ENCODE assay signal across 8 cellular contexts in genomic region chr9:110256392-110257096, GRCh38. TPM values are rescaled to one million over a fixed set of nuclear protein-coding genes. Genes with fewer than 3 reads are reported as not detected.
A peak's percentile ranks its signal among the peaks of the same experiment; 100 is the strongest.
DNase-seq lines count a peak whose midpoint lies in the region; ATAC-seq and TF ChIP-seq lines count a peak whose summit lies in the region.

TXN (minus strand) TSS chr9:110256507; CDS start chr9:110256435, 72 bp downstream.

- in situ Hi-C loops in GM23248 (cut with MboI): no loop called here

- H3K4me1 ChIP-seq in GM23248 (ENCODE audit: insufficient read depth) (peaks cover 48% of the 10 kb centered on the region), Karpas-422 (ENCODE audit: low read length) (peaks cover 27% of the 10 kb centered on the region)

- H3K9me3 ChIP-seq in GM23248 (ENCODE audit: low read depth) (no peaks in the 10 kb centered on the region), Karpas-422 (ENCODE audit: low read length) (no peaks in the 10 kb centered on the region)

- H3K27me3 ChIP-seq in GM23248 (replicated peaks; ENCODE audit: insufficient read depth): no peaks in the 10 kb centered on the region
- H3K27me3 ChIP-seq in Karpas-422 (ENCODE audit: low read length): no peaks in the 10 kb centered on the region

- DNase-seq in Daoy (ENCODE audit: low read depth) (peak; percentile 97), GM23248 (peak; percentile 97), Karpas-422 (peak; percentile 96), RWPE1 (ENCODE audit: low spot score) (peak; percentile 95), fibroblast of mammary gland (ENCODE audit: low read depth) (peak; percentile 83)
- peak; percentile 90 for DNase-seq in natural killer cell treated with Interleukin-12 subunit alpha and Interleukin-12 subunit beta and Interleukin-15 and Interleukin-18, amount 100 ng/mL, for 72 hours (ENCODE audit: low spot score)
- peak; percentile 91 for DNase-seq in stimulated activated naive CD8-positive, alpha-beta T cell treated with anti-CD3 and anti-CD28 coated beads, Interleukin-15, Interleukin-2, amounts not matched to agents 100 U/mL and 50 U/mL, for 24 hours

- peaks cover 37% of the 10 kb centered on the region for H3K4me1 Mint-ChIP-seq in activated T-helper 17 cell treated with anti-CD3 and anti-CD28 coated beads, Interleukin-2, amount 50 U/mL, for 72 hours
- peaks cover 39 to 43% of the 10 kb centered on the region in 2 donors for H3K4me1 Mint-ChIP-seq in natural killer cell treated with Interleukin-12 subunit alpha and Interleukin-12 subunit beta and Interleukin-15 and Interleukin-18, amount 100 ng/mL, for 72 hours (ENCODE audit: low read depth in 2 of 2)

- H4K20me1 ChIP-seq in GM23248 (ENCODE audit: insufficient read depth) (peaks cover 19% of the 10 kb centered on the region), Karpas-422 (ENCODE audit: insufficient read depth, low read depth, low read length) (peaks cover 37% of the 10 kb centered on the region)

- POLR2A ChIA-PET in RWPE1 (lab: Yijun Ruan, JAX; ENCODE audit: low non-redundant PET): interaction anchor here (0.6 to 1.7 kb wide), 10 partner anchors 9 to 1227 kb away, joined by 3 to 7 read pairs (median 3); no protein-coding TSS in a partner anchor

- H3K4me2 ChIP-seq in GM23248 (ENCODE audit: unreplicated experiment) (peak within 1 kb of the TSS; percentile 98), Karpas-422 (ENCODE audit: low read depth, low read length, poor library complexity, severe bottlenecking) (peak within 1 kb of the TSS; percentile 74)

- TF ChIP-seq CTCF in RWPE1 (conservative IDR thresholded peaks at IDR 0.05; ENCODE audit: low read depth) (no peak), fibroblast of mammary gland (conservative IDR thresholded peaks at IDR 0.05; ENCODE audit: control insufficient read depth, insufficient read depth, low read depth, low read length) (no peak)

- H2AFZ ChIP-seq in GM23248: peak within 1 kb of the TSS; percentile 71
- peak within 1 kb of the TSS; percentile 85 for H2AFZ ChIP-seq in Karpas-422 (ENCODE audit: low read length)

- WGBS in GM23248 (ENCODE audit: low coverage in 1 of 2, low lambda C conversion rate in 2 of 2, missing lambda C conversion rate in 2 of 2), 2 experiments: 1 to 2% methylated on average over 44 to 56 of the region's 64 CpGs

- H3F3A ChIP-seq in GM23248 (ENCODE audit: insufficient read depth): 0 out of 2 replicates have a peak, but pooled peaks cover 21% of the 10 kb centered on the region

- H3K9me2 ChIP-seq in GM23248 (ENCODE audit: insufficient read depth): no peaks in the 10 kb centered on the region
- H3K9me2 ChIP-seq in Karpas-422 (replicated peaks; ENCODE audit: insufficient read depth, low read length): no peaks in the 10 kb centered on the region

- CTCF ChIA-PET in RWPE1 (lab: Yijun Ruan, JAX): interaction anchor here (0.6 to 1.0 kb wide), 4 partner anchors 12 to 167 kb away, joined by 3 to 5 read pairs (median 4); no protein-coding TSS in a partner anchor

- H3K79me2 ChIP-seq in GM23248 (ENCODE audit: insufficient read depth) (peaks cover 47% of the 10 kb centered on the region), Karpas-422 (ENCODE audit: low read length) (peaks cover 48% of the 10 kb centered on the region)

- H3K9ac ChIP-seq in GM23248: peak within 1 kb of the TSS; percentile 95
- peak within 1 kb of the TSS; percentile 96 for H3K9ac ChIP-seq in Karpas-422 (ENCODE audit: low read length)

- peak within 1 kb of the TSS; percentile 96 for H3K27ac ChIP-seq in GM23248
- peak within 1 kb of the TSS; percentile 61 for H3K27ac ChIP-seq in Karpas-422 (ENCODE audit: low read length)
- H3K27ac ChIP-seq in RWPE1: peak within 1 kb of the TSS; percentile 94

- peak within 1 kb of the TSS; percentile 96 for H3K4me3 Mint-ChIP-seq in activated T-helper 17 cell treated with anti-CD3 and anti-CD28 coated beads, Interleukin-2, amount 50 U/mL, for 72 hours
- H3K4me3 Mint-ChIP-seq in natural killer cell treated with Interleukin-12 subunit alpha and Interleukin-12 subunit beta and Interleukin-15 and Interleukin-18, amount 100 ng/mL, for 72 hours: peak within 1 kb of the TSS; percentile 89

- H3K4me3 ChIP-seq in GM23248 (peak within 1 kb of the TSS; percentile 87), Karpas-422 (ENCODE audit: low read length) (peak within 1 kb of the TSS; percentile 97), fibroblast of mammary gland (ENCODE audit: control insufficient read depth, low read depth, low read length) (peak within 1 kb of the TSS; percentile 86)

- H3K36me3 ChIP-seq in GM23248 (ENCODE audit: low read depth) (no peaks in the 10 kb centered on the region), Karpas-422 (ENCODE audit: insufficient read depth, low read length) (peaks cover 10% of the 10 kb centered on the region; the same call in 1 of the 2 replicates)

- no peaks in the 10 kb centered on the region for H3K9me3 Mint-ChIP-seq in activated T-helper 17 cell treated with anti-CD3 and anti-CD28 coated beads, Interleukin-2, amount 50 U/mL, for 72 hours
- no peaks in the 10 kb centered on the region for H3K9me3 Mint-ChIP-seq in natural killer cell treated with Interleukin-12 subunit alpha and Interleukin-12 subunit beta and Interleukin-15 and Interleukin-18, amount 100 ng/mL, for 72 hours

- no peaks in the 10 kb centered on the region for H3K27me3 Mint-ChIP-seq in activated T-helper 17 cell treated with anti-CD3 and anti-CD28 coated beads, Interleukin-2, amount 50 U/mL, for 72 hours
- peaks cover 4 to 7% of the 10 kb centered on the region in 2 donors for H3K27me3 Mint-ChIP-seq in natural killer cell treated with Interleukin-12 subunit alpha and Interleukin-12 subunit beta and Interleukin-15 and Interleukin-18, amount 100 ng/mL, for 72 hours

- peaks cover 9% of the 10 kb centered on the region for H3K36me3 Mint-ChIP-seq in activated T-helper 17 cell treated with anti-CD3 and anti-CD28 coated beads, Interleukin-2, amount 50 U/mL, for 72 hours (ENCODE audit: low read depth)
- H3K36me3 Mint-ChIP-seq in natural killer cell treated with Interleukin-12 subunit alpha and Interleukin-12 subunit beta and Interleukin-15 and Interleukin-18, amount 100 ng/mL, for 72 hours: peaks cover 11% of the 10 kb centered on the region

- ATAC-seq in activated T-helper 17 cell treated with anti-CD3 and anti-CD28 coated beads, Interleukin-2, amount 50 U/mL, for 72 hours (replicated peaks): peak; percentile 79
- peak; percentile 90 to 93 for ATAC-seq in natural killer cell treated with Interleukin-12 subunit alpha and Interleukin-12 subunit beta and Interleukin-15 and Interleukin-18, amount 100 ng/mL, for 72 hours
- peak; percentile 87 for ATAC-seq in stimulated activated naive CD8-positive, alpha-beta T cell treated with anti-CD3 and anti-CD28 coated beads, Interleukin-15, Interleukin-2, amounts not matched to agents 100 U/mL and 50 U/mL, for 24 hours

- H3K27ac Mint-ChIP-seq in activated T-helper 17 cell treated with anti-CD3 and anti-CD28 coated beads, Interleukin-2, amount 50 U/mL, for 72 hours: peak within 1 kb of the TSS; percentile 96
- H3K27ac Mint-ChIP-seq in natural killer cell treated with Interleukin-12 subunit alpha and Interleukin-12 subunit beta and Interleukin-15 and Interleukin-18, amount 100 ng/mL, for 72 hours: peak within 1 kb of the TSS; percentile 86 to 95

RNA-seq across cellular contexts. Expression of gene TXN, which starts in this region (rescaled TPM):
- 704 and 743 TPM in 2 replicates for total RNA-seq in Daoy (2014; rRNA removed; shearing (Covaris generic))
- 223 and 251 TPM in 2 replicates for total RNA-seq in GM23248 (2014; rRNA removed; shearing (Covaris generic))
- polyA plus RNA-seq in GM23248 (2016; fragmentation: Nextera tagmentation; extraction: Ambion mirVana): 952 and 958 TPM in 2 replicates
- total RNA-seq in Karpas-422 (2014; rRNA removed; shearing (Covaris generic); ENCODE audit: low replicate concordance): 155 and 292 TPM in 2 replicates
- 100 to 1,000 TPM; 349 to 627 TPM for total RNA-seq in activated T-helper 17 cell treated with anti-CD3 and anti-CD28 coated beads, Interleukin-2, amount 50 U/mL, for 72 hours
- total RNA-seq in natural killer cell treated with Interleukin-12 subunit alpha and Interleukin-12 subunit beta and Interleukin-15 and Interleukin-18, amount 100 ng/mL, for 72 hours: 100 to 1,000 TPM; 193 to 229 TPM

Comparison
In these comparisons a context has a peak if more than half of its experiments do, and no peak if none do; other contexts are left out.
1. Peak in every context shown above with its lines: DNase-seq, ATAC-seq, H3K4me3 ChIP-seq and H3K27ac ChIP-seq.